Comparison of ENCODE assay signal across 8 cellular contexts in genomic region chr2:55518846-55519167, GRCh38. TPM values are rescaled to one million over a fixed set of nuclear protein-coding genes. Genes with fewer than 3 reads are reported as not detected.
A peak's percentile ranks its signal among the peaks of the same experiment; 100 is the strongest.
DNase-seq lines count a peak whose midpoint lies in the region; ATAC-seq, FAIRE-seq and TF ChIP-seq lines count a peak whose summit lies in the region.

No MANE protein-coding gene starts in this region.

- H3K4me2 ChIP-seq in H1 (ENCODE audit: insufficient read depth in 1 of 2, low read depth in 2 of 2, low read length in 2 of 2): peak overlapping the region; percentile 64 to 86

- no peak overlapping the region for H3K23ac ChIP-seq in H1 (ENCODE audit: insufficient read length)

- no peak for FAIRE-seq in H1 (lab: Jason Lieb, UNC)

- H2BK15ac ChIP-seq in H1 (ENCODE audit: low read length): no peak overlapping the region

- TF ChIP-seq RAD21 in H1 (IDR thresholded peaks at IDR 0.05 in 1 of 2, conservative IDR thresholded peaks at IDR 0.05 in 1 of 2; ENCODE audit: low read depth in 2 of 2, low read length in 2 of 2): no peak

- H2BK5ac ChIP-seq in H1 (ENCODE audit: low read depth, low read length): no peak overlapping the region

- H4K20me1 ChIP-seq in H1 (replicated peaks in 1 of 2; ENCODE audit: control insufficient read depth in 1 of 2, insufficient read depth in 2 of 2, low read length in 2 of 2): no peaks in the 10 kb centered on the region

- CTCF ChIA-PET in H1 (lab: Charles Lee; ENCODE audit: partially characterized antibody): interaction anchor here (0.6 kb wide), 1 partner anchor 511 kb away, joined by 3 read pairs; no protein-coding TSS in a partner anchor

- peaks cover 0 to 1% (median 0%) of the 10 kb centered on the region in 4 experiments; a peak in 1 of 8 replicates for H3K36me3 ChIP-seq in H1 (ENCODE audit: control insufficient read depth in 2 of 4, insufficient read depth in 4 of 4, low read length in 3 of 4)
- H3K36me3 ChIP-seq in mucosa of descending colon (ENCODE audit: low read depth): no peaks in the 10 kb centered on the region

- peak; percentile 3 for ATAC-seq in HG02870 (IDR thresholded peaks at IDR 0.05; ENCODE audit: unreplicated experiment)
- peak; percentile 2 for ATAC-seq in mucosa of descending colon

- H3K18ac ChIP-seq in H1 (ENCODE audit: extremely low read depth, low read length): peak overlapping the region; percentile 60; the same call in 1 of the 2 replicates

- no peak overlapping the region for H2BK20ac ChIP-seq in H1 (ENCODE audit: low read length)

- H3K9me3 ChIP-seq in H1 (ENCODE audit: insufficient read depth in 2 of 2, low read depth in 1 of 2, low read length in 1 of 2) (no peaks in the 10 kb centered on the region), mucosa of descending colon (no peaks in the 10 kb centered on the region)

- no peak overlapping the region for H2BK12ac ChIP-seq in H1 (ENCODE audit: low read depth, low read length)

- no peaks in the 10 kb centered on the region for H3K79me1 ChIP-seq in H1 (ENCODE audit: low read depth, low read length)

- H3K27me3 ChIP-seq in H1 (replicated peaks in 1 of 4; ENCODE audit: control insufficient read depth in 3 of 4, extremely low read depth in 1 of 4, insufficient read depth in 3 of 4, low read length in 3 of 4): no peaks in the 10 kb centered on the region; a peak in 1 of 7 replicates

- no peak for TF ChIP-seq POLR2A in H1 (IDR thresholded peaks at IDR 0.05; ENCODE audit: control extremely low read depth in 1 of 2, low read depth in 2 of 2, low read length in 2 of 2)

- TF ChIP-seq CTCF in H1 (IDR thresholded peaks at IDR 0.05; ENCODE audit: control extremely low read depth in 1 of 3, insufficient read depth in 1 of 3, low read depth in 1 of 3, low read length in 3 of 3): no peak
- no peak for TF ChIP-seq CTCF in mucosa of descending colon (IDR thresholded peaks at IDR 0.05)

- H3K79me2 ChIP-seq in H1 (ENCODE audit: control insufficient read depth in 1 of 2, insufficient read depth in 2 of 2, low read length in 2 of 2): no peaks in the 10 kb centered on the region

- peak overlapping the region; percentile 72 to 90 (median 80) for H3K4me3 ChIP-seq in H1 (ENCODE audit: extremely low read depth in 1 of 4, insufficient read depth in 2 of 4, low read depth in 3 of 4, low read length in 4 of 4)
- peak overlapping the region; percentile 38 for H3K4me3 ChIP-seq in mucosa of descending colon

- H3K23me2 ChIP-seq in H1 (ENCODE audit: low read depth, low read length): peaks cover 8% of the 10 kb centered on the region

- no peak overlapping the region for H4K91ac ChIP-seq in H1 (replicated peaks; ENCODE audit: insufficient read length, low read length)

- DNase-seq in activated effector memory CD4-positive, alpha-beta T cell treated with anti-CD3 and anti-CD28 coated beads, Interleukin-2, amount 50 U/mL, for 16 hours: peak; percentile 63
- DNase-seq in activated effector memory CD4-positive, alpha-beta T cell treated with Interleukin-2 at 50 U/mL for 16 hours: no peak
- peak; percentile 27 for DNase-seq in RKO (ENCODE audit: low spot score)
- no peak for DNase-seq in H1 (ENCODE audit: low read depth in 1 of 2, low spot score in 2 of 2)
- DNase-seq in mucosa of descending colon: no peak
- no peak for DNase-seq in NCI-H2196 treated with DMSO at 0.1 percent for 48 hours (lab: John Stamatoyannopoulos, UW; ENCODE audit: unreplicated experiment)
- DNase-seq in KG1 (lab: John Stamatoyannopoulos, UW): no peak

- no peaks in the 10 kb centered on the region; a peak in 3 of 7 replicates for H3K4me1 ChIP-seq in H1 (replicated peaks in 1 of 4; ENCODE audit: control insufficient read depth in 3 of 4, insufficient read depth in 4 of 4, low read length in 3 of 4)
- H3K4me1 ChIP-seq in mucosa of descending colon (ENCODE audit: low read depth): no peaks in the 10 kb centered on the region

- H2AK5ac ChIP-seq in H1 (ENCODE audit: low read depth, low read length): no peak overlapping the region

- H3K4ac ChIP-seq in H1 (replicated peaks; ENCODE audit: insufficient read length, low read depth, low read length): no peak overlapping the region

- no peak for TF ChIP-seq EP300 in H1 (IDR thresholded peaks at IDR 0.05; ENCODE audit: borderline replicate concordance in 1 of 2, low read depth in 2 of 2, low read length in 2 of 2)

- H4K8ac ChIP-seq in H1 (ENCODE audit: extremely low read depth, insufficient read depth, low read length): no peak overlapping the region

- POLR2A ChIA-PET in H1 (lab: Charles Lee; ENCODE audit: partially characterized antibody): interaction anchor here (0.9 to 1.0 kb wide), 2 partner anchors 24 to 77 kb away, joined by 3 to 4 read pairs; no protein-coding TSS in a partner anchor

- intact Hi-C loops in mucosa of descending colon (cut with DNase I, micrococcal nuclease): no loop called here

- H3K27ac ChIP-seq in H1 (ENCODE audit: low read depth, low read length): peak overlapping the region; percentile 52; the same call in 1 of the 2 replicates

- H3K9ac ChIP-seq in H1 (replicated peaks in 1 of 4; ENCODE audit: extremely low read depth in 1 of 4, low read depth in 3 of 4, low read length in 3 of 4): peak overlapping the region; percentile 38 to 61 (median 41)

- H4K5ac ChIP-seq in H1 (ENCODE audit: insufficient read length, low read depth, low read length): no peak overlapping the region

- H2BK120ac ChIP-seq in H1 (replicated peaks; ENCODE audit: low read depth, low read length): no peak overlapping the region

- no peak overlapping the region for H3K14ac ChIP-seq in H1 (ENCODE audit: insufficient read length)

- H2AFZ ChIP-seq in H1 (ENCODE audit: low read length): peak overlapping the region; percentile 67

- no peak overlapping the region for H3K56ac ChIP-seq in H1 (replicated peaks; ENCODE audit: insufficient read length, low read depth, low read length)

- 37% methylated on average over 9 of the region's 9 CpGs; no CpG with 5 or more reads in 1 of the 2 experiments for WGBS in H1 (ENCODE audit: extremely low coverage in 1 of 2, insufficient coverage in 1 of 2, insufficient read length in 1 of 2, insufficient replicate concordance in 2 of 2, low coverage in 1 of 2, low lambda C conversion rate in 2 of 2, missing lambda C conversion rate in 1 of 2), 2 experiments

TF ChIP-seq in H1, 55 proteins besides CTCF, POLR2A, EP300 and RAD21:
- TF ChIP-seq EZH2 (IDR thresholded peaks at IDR 0.05; ENCODE audit: low read depth, low read length, severe bottlenecking): no peak
- TF ChIP-seq ASH2L (IDR thresholded peaks at IDR 0.05; ENCODE audit: low read length): no peak
- TF ChIP-seq, protein P1, sequence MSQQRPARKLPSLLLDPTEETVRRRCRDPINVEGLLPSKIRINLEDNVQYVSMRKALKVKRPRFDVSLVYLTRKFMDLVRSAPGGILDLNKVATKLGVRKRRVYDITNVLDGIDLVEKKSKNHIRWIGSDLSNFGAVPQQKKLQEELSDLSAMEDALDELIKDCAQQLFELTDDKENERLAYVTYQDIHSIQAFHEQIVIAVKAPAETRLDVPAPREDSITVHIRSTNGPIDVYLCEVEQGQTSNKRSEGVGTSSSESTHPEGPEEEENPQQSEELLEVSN (IDR thresholded peaks at IDR 0.05): no peak
- TF ChIP-seq SIRT6 (IDR thresholded peaks at IDR 0.05; ENCODE audit: low read length): no peak

RNA-seq across cellular contexts. Expression of gene CFAP36, which starts 0.7 kb away (rescaled TPM):
- total RNA-seq in H1 (2021; fragmentation: NEBNext Ultra II Directional; extraction: Animal tissue kit (Norgen Biotek cat#: 25700)): 18.7 and 19.9 TPM in 2 replicates
- 3.2 and 4.4 TPM in 2 replicates for polyA plus RNA-seq in H1 (2011; rRNA removed)
- polyA plus RNA-seq in H1 (2011; cell fraction: cytosol; rRNA removed): 9.9 TPM
- 5.2 TPM for polyA plus RNA-seq in H1 (2011; cell fraction: nucleus; rRNA removed)
- polyA plus RNA-seq in H1 (2012, experiment 1 of 2): 15.8 to 25.2 TPM (median 18.3 TPM) in 4 replicates
- 2.6 TPM for polyA plus RNA-seq in H1 (2012, experiment 2 of 2)
- 21.9 TPM for polyA plus RNA-seq in H1 (2013, experiment 1 of 2)
- polyA plus RNA-seq in H1 (2013, experiment 2 of 2): 23.3 TPM
- 3.2 and 4.4 TPM in 2 replicates for polyA minus RNA-seq in H1 (2011; rRNA and poly(A)+ RNA removed)
- polyA minus RNA-seq in H1 (2011; cell fraction: cytosol; rRNA and poly(A)+ RNA removed): 4.4 TPM
- 5.2 TPM for polyA minus RNA-seq in H1 (2011; cell fraction: nucleus; rRNA and poly(A)+ RNA removed)
- 10 to 100 TPM in 2 of 3 donors, 1 to 10 TPM in 1; 9.5 to 40.6 (median 16.1) TPM for total RNA-seq in mucosa of descending colon

Comparison
In these comparisons a context has a peak if more than half of its experiments do, and no peak if none do; other contexts are left out.
1. DNase-seq: peak in activated effector memory CD4-positive, alpha-beta T cell treated with anti-CD3 and anti-CD28 coated beads, Interleukin-2, amount 50 U/mL, for 16 hours (single experiment) and RKO (single experiment); none in activated effector memory CD4-positive, alpha-beta T cell treated with Interleukin-2 at 50 U/mL for 16 hours (single experiment), H1 (0 of 2), mucosa of descending colon (0 of 3), NCI-H2196 treated with DMSO at 0.1 percent for 48 hours (single experiment) and KG1 (single experiment).